ENCODE assay signal across 8 cellular contexts in the genomic region with DNA sequence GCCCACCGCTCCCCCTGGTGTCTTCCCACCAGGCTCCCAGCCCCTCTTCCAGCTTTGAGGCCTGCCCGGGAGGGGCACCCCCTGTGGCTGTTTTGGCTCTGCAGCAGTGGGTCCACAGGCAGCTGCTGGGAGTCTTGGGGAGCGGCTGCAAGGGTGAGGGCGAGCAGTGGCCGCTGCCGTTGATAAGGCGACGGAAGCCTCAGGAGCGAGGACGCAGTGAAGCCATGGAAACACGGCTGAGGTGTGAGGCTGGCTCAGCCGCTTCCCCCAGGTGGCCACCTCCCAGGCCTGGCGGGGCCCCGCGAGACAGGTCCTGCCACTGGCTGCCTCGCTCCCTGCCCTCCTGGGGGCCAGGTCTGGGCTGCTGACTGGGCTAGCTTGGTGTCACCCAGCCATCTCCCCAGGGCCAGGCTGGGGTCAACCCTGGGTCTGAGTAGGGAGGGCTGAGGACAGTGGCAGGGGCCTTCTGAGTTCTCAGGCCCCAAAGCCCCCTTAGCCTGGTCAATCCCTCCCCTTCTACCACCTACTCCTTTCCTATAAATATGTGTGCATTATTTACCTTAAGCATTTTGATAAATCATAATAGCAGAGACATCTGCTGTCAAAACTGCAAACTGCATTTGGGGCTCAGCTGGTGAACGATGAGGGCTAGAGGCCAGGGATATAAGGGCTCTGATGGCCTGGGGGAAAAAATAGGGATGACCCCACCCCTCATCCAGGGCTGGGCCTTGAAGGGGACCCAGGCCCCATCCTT. TPM values are rescaled to one million over a fixed set of nuclear protein-coding genes. Genes with fewer than 3 reads are reported as not detected.
A peak's percentile ranks its signal among the peaks of the same experiment; 100 is the strongest.
DNase-seq lines count a peak whose midpoint lies in the region; ATAC-seq and TF ChIP-seq lines count a peak whose summit lies in the region.

No MANE protein-coding gene starts in this region.

- H3K4me1 ChIP-seq in hepatocyte (ENCODE audit: insufficient read depth) = peaks cover 38% of the 10 kb centered on the region

- H4K20me1 ChIP-seq in hepatocyte (ENCODE audit: insufficient read depth, poor library complexity, severe bottlenecking) = no peaks in the 10 kb centered on the region

- peaks cover 7% of the 10 kb centered on the region for H3K4me1 Mint-ChIP-seq in activated CD8-positive, alpha-beta T cell treated with anti-CD3 and anti-CD28 coated beads for 36 hours (ENCODE audit: low read depth)
- peaks cover 39 to 69% of the 10 kb centered on the region in 2 donors for H3K4me1 Mint-ChIP-seq in stimulated activated naive B cell treated with anti-CD40 and anti-IgM and Interleukin-4, amounts not matched to agents 10 μg/mL and 1 μg/mL and 100 μg/mL, for 72 hours

- H3K36me3 Mint-ChIP-seq in activated CD8-positive, alpha-beta T cell treated with anti-CD3 and anti-CD28 coated beads for 36 hours (ENCODE audit: low read depth) = no peaks in the 10 kb centered on the region
- H3K36me3 Mint-ChIP-seq in stimulated activated naive B cell treated with anti-CD40 and anti-IgM and Interleukin-4, amounts not matched to agents 10 μg/mL and 1 μg/mL and 100 μg/mL, for 72 hours = peaks cover 13% of the 10 kb centered on the region in 2 donors

- H3K4me3 ChIP-seq in HFF-Myc (replicated peaks; ENCODE audit: low read depth, low read length) (no peak overlapping the region), hepatocyte (no peak overlapping the region)

- H3K4me2 ChIP-seq in hepatocyte = peak overlapping the region; percentile 61

- H3K9me3 Mint-ChIP-seq in activated CD8-positive, alpha-beta T cell treated with anti-CD3 and anti-CD28 coated beads for 36 hours = no peaks in the 10 kb centered on the region
- H3K9me3 Mint-ChIP-seq in stimulated activated naive B cell treated with anti-CD40 and anti-IgM and Interleukin-4, amounts not matched to agents 10 μg/mL and 1 μg/mL and 100 μg/mL, for 72 hours = no peaks in the 10 kb centered on the region

- no peak overlapping the region for H3K27ac Mint-ChIP-seq in activated CD8-positive, alpha-beta T cell treated with anti-CD3 and anti-CD28 coated beads for 36 hours
- H3K27ac Mint-ChIP-seq in stimulated activated naive B cell treated with anti-CD40 and anti-IgM and Interleukin-4, amounts not matched to agents 10 μg/mL and 1 μg/mL and 100 μg/mL, for 72 hours = peak overlapping the region; percentile 14

- CTCF ChIA-PET in activated CD8-positive, alpha-beta T cell treated with anti-CD3 and anti-CD28 coated beads for 36 hours (lab: Charles Lee) = interaction anchor here (0.7 to 6.4 kb wide), 24 partner anchors 9 to 286 kb away, joined by 3 to 94 read pairs (median 4); no protein-coding TSS in a partner anchor

- H3K4me3 Mint-ChIP-seq in activated CD8-positive, alpha-beta T cell treated with anti-CD3 and anti-CD28 coated beads for 36 hours = no peak overlapping the region
- H3K4me3 Mint-ChIP-seq in stimulated activated naive B cell treated with anti-CD40 and anti-IgM and Interleukin-4, amounts not matched to agents 10 μg/mL and 1 μg/mL and 100 μg/mL, for 72 hours = no peak overlapping the region

- DNase-seq in CD1c-positive myeloid dendritic cell (ENCODE audit: extremely low spot score) (peak; percentile 41), HFF-Myc (ENCODE audit: extremely low read depth, low read depth) (no peak), hepatocyte (ENCODE audit: low spot score) (peak; percentile 66)
- peak; percentile 48 for DNase-seq in activated CD8-positive, alpha-beta T cell treated with anti-CD3 and anti-CD28 coated beads for 36 hours
- no peak for DNase-seq in stimulated activated naive B cell treated with anti-CD40 and anti-IgM and Interleukin-4, amounts not matched to agents 10 μg/mL and 1 μg/mL and 100 μg/mL, for 72 hours
- DNase-seq in stimulated activated CD4-positive, alpha-beta T cell treated with anti-CD3 and anti-CD28 coated beads, Interleukin-2, amount 100 ng/mL, for 48 hours = no peak
- DNase-seq in stimulated activated CD4-positive, alpha-beta T cell treated with anti-CD3 and anti-CD28 coated beads, Interleukin-1b, Interleukin-23, amount 100 ng/mL, for 48 hours = no peak
- no peak for DNase-seq in activated CD4-positive, alpha-beta T cell treated with anti-CD3 and anti-CD28 coated beads, Interleukin-2, amount 50 U/mL, for 4 hours

- no peaks in the 10 kb centered on the region for H3K27me3 Mint-ChIP-seq in activated CD8-positive, alpha-beta T cell treated with anti-CD3 and anti-CD28 coated beads for 36 hours
- H3K27me3 Mint-ChIP-seq in stimulated activated naive B cell treated with anti-CD40 and anti-IgM and Interleukin-4, amounts not matched to agents 10 μg/mL and 1 μg/mL and 100 μg/mL, for 72 hours = no peaks in the 10 kb centered on the region

- H3K9me2 ChIP-seq in hepatocyte (replicated peaks; ENCODE audit: insufficient read depth) = no peaks in the 10 kb centered on the region

- H3K27me3 ChIP-seq in hepatocyte = no peaks in the 10 kb centered on the region

- H3K36me3 ChIP-seq in hepatocyte (replicated peaks; ENCODE audit: insufficient read depth, low read depth) = no peaks in the 10 kb centered on the region

- peak overlapping the region; percentile 62 for H3K27ac ChIP-seq in hepatocyte

- peak; percentile 66 for ATAC-seq in activated CD8-positive, alpha-beta T cell treated with anti-CD3 and anti-CD28 coated beads for 36 hours
- ATAC-seq in stimulated activated naive B cell treated with anti-CD40 and anti-IgM and Interleukin-4, amounts not matched to agents 10 μg/mL and 1 μg/mL and 100 μg/mL, for 72 hours (replicated peaks) = peak; percentile 52 to 63

- peak; percentile 46 for TF ChIP-seq CTCF in HFF-Myc (IDR thresholded peaks at IDR 0.05; ENCODE audit: low read depth, low read length, missing control alignments)
- peak; percentile 53 for TF ChIP-seq CTCF in activated CD8-positive, alpha-beta T cell treated with anti-CD3 and anti-CD28 coated beads for 36 hours (IDR thresholded peaks at IDR 0.05)
- TF ChIP-seq CTCF in hepatocyte (IDR thresholded peaks at IDR 0.05; ENCODE audit: poor library complexity) = peak; percentile 62

- no peaks in the 10 kb centered on the region for H3K9me3 ChIP-seq in hepatocyte (ENCODE audit: low read depth)

- 35% methylated on average over 17 of the region's 17 CpGs for WGBS in hepatocyte (ENCODE audit: low lambda C conversion rate, missing lambda C conversion rate)

- intact Hi-C loops in activated CD8-positive, alpha-beta T cell treated with anti-CD3 and anti-CD28 coated beads for 36 hours (cut with micrococcal nuclease) = loop anchor here (2.0 kb wide), 1 partner anchor 57 kb away; no protein-coding TSS in a partner anchor

- no peak overlapping the region for H2AFZ ChIP-seq in hepatocyte

- POLR2A ChIA-PET in activated CD8-positive, alpha-beta T cell treated with anti-CD3 and anti-CD28 coated beads for 36 hours (lab: Charles Lee) = interaction anchor here (0.7 to 3.5 kb wide), 5 partner anchors 10 to 56 kb away, joined by 3 to 14 read pairs (median 4); no protein-coding TSS in a partner anchor

- H3K79me2 ChIP-seq in hepatocyte = no peaks in the 10 kb centered on the region

RNA-seq across cellular contexts. Expression of a gene that starts 41.7 kb away (rescaled TPM):
- 1 to 10 TPM; 3.5 to 4.3 TPM for total RNA-seq in activated CD8-positive, alpha-beta T cell treated with anti-CD3 and anti-CD28 coated beads for 36 hours
- total RNA-seq in hepatocyte = 90.9 and 110 TPM in 2 replicates
- 98.7 and 106 TPM in 2 replicates for polyA plus RNA-seq in hepatocyte

Comparison
In these comparisons a context has a peak if more than half of its experiments do, and no peak if none do; other contexts are left out.
1. DNase-seq: peak in CD1c-positive myeloid dendritic cell (single experiment), activated CD8-positive, alpha-beta T cell treated with anti-CD3 and anti-CD28 coated beads for 36 hours (single experiment) and hepatocyte (single experiment); none in HFF-Myc (single experiment), stimulated activated naive B cell treated with anti-CD40 and anti-IgM and Interleukin-4, amounts not matched to agents 10 μg/mL and 1 μg/mL and 100 μg/mL, for 72 hours (single experiment), stimulated activated CD4-positive, alpha-beta T cell treated with anti-CD3 and anti-CD28 coated beads, Interleukin-2, amount 100 ng/mL, for 48 hours (0 of 2), stimulated activated CD4-positive, alpha-beta T cell treated with anti-CD3 and anti-CD28 coated beads, Interleukin-1b, Interleukin-23, amount 100 ng/mL, for 48 hours (single experiment) and activated CD4-positive, alpha-beta T cell treated with anti-CD3 and anti-CD28 coated beads, Interleukin-2, amount 50 U/mL, for 4 hours (0 of 2).
2. RNA of a gene that starts 41.7 kb away (total RNA-seq): 90.9 to 110 TPM in hepatocyte; 3.5 to 4.3 TPM in activated CD8-positive, alpha-beta T cell treated with anti-CD3 and anti-CD28 coated beads for 36 hours; every median in the first group is over 10 times any median in the second.
3. Peak in every context shown above with its lines, with median percentiles within 50 percentile points of each other: CTCF ChIP-seq.